ENCODE assay signal across 11 cellular contexts in genomic region chr10:78763651-78764395, GRCh38.
DNase-seq lines count a peak whose midpoint lies in the region; TF ChIP-seq lines count a peak whose summit lies in the region.
"Had no signal": no experiment of that assay in that cellular context is flagged by ENCODE, and none has a peak within 500 bp of the region (broad histone marks: within the 10 kb centered on the region; RNA-seq: fewer than 3 reads in every experiment).

No MANE protein-coding gene starts in this region.

- H3K9me3 Mint-ChIP-seq in activated naive CD4-positive, alpha-beta T cell treated with anti-CD3 and anti-CD28 coated beads for 36 hours: no peaks in the 10 kb centered on the region
- H3K9me3 Mint-ChIP-seq in neural progenitor cell (no peaks in the 10 kb centered on the region), nephron progenitor cell (no peaks in the 10 kb centered on the region)
- H3K9me3 Mint-ChIP-seq: IgD-negative memory B cell had no signal

- no peaks in the 10 kb centered on the region for H3F3A ChIP-seq in neural progenitor cell (ENCODE audit: low read depth)

- CTCF ChIA-PET in activated naive CD4-positive, alpha-beta T cell treated with anti-CD3 and anti-CD28 coated beads for 36 hours (lab: Charles Lee): no interaction called here

- H3K9me3 ChIP-seq in neural progenitor cell (ENCODE audit: low read depth): no peaks in the 10 kb centered on the region
- H3K9me3 ChIP-seq: SJSA1 had no signal

- H3K36me3 ChIP-seq in neural progenitor cell: no peaks in the 10 kb centered on the region
- H3K36me3 ChIP-seq: SJSA1 had no signal

- no peak overlapping the region for H3K4me3 ChIP-seq in neural progenitor cell
- H3K4me3 ChIP-seq: SJSA1 had no signal

- H3K36me3 Mint-ChIP-seq in activated naive CD4-positive, alpha-beta T cell treated with anti-CD3 and anti-CD28 coated beads for 36 hours (ENCODE audit: low read depth): no peaks in the 10 kb centered on the region
- H3K36me3 Mint-ChIP-seq in neural progenitor cell: no peaks in the 10 kb centered on the region
- no peaks in the 10 kb centered on the region for H3K36me3 Mint-ChIP-seq in nephron progenitor cell (ENCODE audit: low read depth)
- H3K36me3 Mint-ChIP-seq: IgD-negative memory B cell had no signal

- TF ChIP-seq POLR2A in erythroblast (IDR thresholded peaks at IDR 0.05; ENCODE audit: low read length): no peak

- H4K20me1 ChIP-seq in neural progenitor cell (ENCODE audit: low read depth): no peaks in the 10 kb centered on the region

- H3K4me1 ChIP-seq in neural progenitor cell: no peaks in the 10 kb centered on the region

- H3K27ac Mint-ChIP-seq in activated naive CD4-positive, alpha-beta T cell treated with anti-CD3 and anti-CD28 coated beads for 36 hours: peak overlapping the region; percentile 75
- H3K27ac Mint-ChIP-seq in neural progenitor cell (peak overlapping the region; percentile 72), nephron progenitor cell (no peak overlapping the region)
- H3K27ac Mint-ChIP-seq: B cell, IgD-negative memory B cell had no signal

- intact Hi-C loops in activated naive CD4-positive, alpha-beta T cell treated with anti-CD3 and anti-CD28 coated beads for 36 hours (cut with micrococcal nuclease): no loop called here

- no peak overlapping the region for H3K4me2 ChIP-seq in neural progenitor cell

- H2AFZ ChIP-seq in neural progenitor cell (replicated peaks): no peak overlapping the region

- no peak overlapping the region for H3K4me3 Mint-ChIP-seq in activated naive CD4-positive, alpha-beta T cell treated with anti-CD3 and anti-CD28 coated beads for 36 hours
- H3K4me3 Mint-ChIP-seq in neural progenitor cell (no peak overlapping the region), nephron progenitor cell (no peak overlapping the region)
- H3K4me3 Mint-ChIP-seq: B cell, IgD-negative memory B cell had no signal

- no peaks in the 10 kb centered on the region for H3K27me3 ChIP-seq in neural progenitor cell
- H3K27me3 ChIP-seq: SJSA1 had no signal

- TF ChIP-seq CTCF in neural progenitor cell (IDR thresholded peaks at IDR 0.05): no peak
- TF ChIP-seq CTCF in nephron progenitor cell (IDR thresholded peaks at IDR 0.05): no peak

- DNase-seq in activated naive CD4-positive, alpha-beta T cell treated with Interleukin-2 at 50 U/mL for 16 hours: peak; percentile 43
- no peak for DNase-seq in activated naive CD4-positive, alpha-beta T cell (lab: John Stamatoyannopoulos, UW)
- peak; percentile 69 for DNase-seq in activated naive CD4-positive, alpha-beta T cell treated with anti-CD3 and anti-CD28 coated beads for 36 hours
- DNase-seq in neural progenitor cell (ENCODE audit: low spot score) (no peak), ureter (ENCODE audit: low spot score) (peak; percentile 70), erythroblast (lab: John Stamatoyannopoulos, UW) (no peak), nephron progenitor cell (no peak), NCI-H1092 treated with DMSO at 0.1 percent for 48 hours (lab: John Stamatoyannopoulos, UW) (no peak)

- H3K4me1 Mint-ChIP-seq in activated naive CD4-positive, alpha-beta T cell treated with anti-CD3 and anti-CD28 coated beads for 36 hours (ENCODE audit: low read depth): peaks cover 7% of the 10 kb centered on the region
- H3K4me1 Mint-ChIP-seq in neural progenitor cell (peaks cover 43% of the 10 kb centered on the region), nephron progenitor cell (peaks cover 70% of the 10 kb centered on the region)
- H3K4me1 Mint-ChIP-seq: B cell, IgD-negative memory B cell had no signal

- no peak overlapping the region for H3K27ac ChIP-seq in neural progenitor cell
- H3K27ac ChIP-seq: SJSA1 had no signal

- no peak overlapping the region for H3K9ac ChIP-seq in neural progenitor cell

- no peaks in the 10 kb centered on the region for H3K79me2 ChIP-seq in neural progenitor cell (ENCODE audit: low read depth)

- no peaks in the 10 kb centered on the region for H3K27me3 Mint-ChIP-seq in activated naive CD4-positive, alpha-beta T cell treated with anti-CD3 and anti-CD28 coated beads for 36 hours (ENCODE audit: low read depth)
- H3K27me3 Mint-ChIP-seq in neural progenitor cell (ENCODE audit: insufficient read depth, low read depth) (peaks cover 21% of the 10 kb centered on the region), nephron progenitor cell (ENCODE audit: low read depth, poor library complexity) (peaks cover 16% of the 10 kb centered on the region)

Comparison
In these comparisons a context has a peak if more than half of its experiments do, and no peak if none do; other contexts are left out.
1. DNase-seq: peak in activated naive CD4-positive, alpha-beta T cell treated with Interleukin-2 at 50 U/mL for 16 hours (single experiment), activated naive CD4-positive, alpha-beta T cell treated with anti-CD3 and anti-CD28 coated beads for 36 hours (single experiment) and ureter (single experiment); none in activated naive CD4-positive, alpha-beta T cell (0 of 4), neural progenitor cell (single experiment), erythroblast (0 of 2), nephron progenitor cell (single experiment) and NCI-H1092 treated with DMSO at 0.1 percent for 48 hours (single experiment).